Comparison of ENCODE assay signal across 34 cellular contexts in the genomic region with DNA sequence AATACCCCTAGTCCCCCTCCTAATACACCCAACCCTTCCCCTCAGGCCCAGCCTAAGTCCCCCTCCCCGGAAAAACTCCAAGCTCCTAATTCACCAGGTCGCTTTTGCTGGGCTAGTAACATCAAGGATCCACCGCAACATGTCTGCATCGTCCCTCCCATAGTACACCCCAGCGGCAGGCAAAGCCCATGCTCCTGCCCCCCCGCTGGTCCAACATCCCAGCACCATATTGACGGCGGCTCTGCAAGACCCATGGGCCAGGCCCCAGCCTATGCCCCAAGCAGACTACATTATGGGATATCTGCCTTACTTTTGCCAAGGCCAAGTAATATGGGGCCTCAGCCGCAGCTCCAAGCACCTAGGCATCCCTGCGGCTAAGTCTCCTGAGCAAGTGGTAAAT. TPM values are rescaled to one million over a fixed set of nuclear protein-coding genes. Genes with fewer than 3 reads are reported as not detected.
"Had no signal": no experiment of that assay in that cellular context is flagged by ENCODE, and none has a peak within 500 bp of the region (broad histone marks: within the 10 kb centered on the region; RNA-seq: fewer than 3 reads in every experiment).

No MANE protein-coding gene starts in this region.

- H3K36me3 ChIP-seq: brain microvascular endothelial cell, gastrocnemius medialis had no signal

- ATAC-seq: activated T-cell treated with anti-CD3 and anti-CD28 coated beads, Interleukin-2, amount 50 U/mL, for 72 hours; foreskin keratinocyte had no signal

- H3K9me3 Mint-ChIP-seq: activated CD4-positive, alpha-beta memory T cell treated with anti-CD3 and anti-CD28 coated beads, Interleukin-2, amount 10 ng/mL, durations not matched to agents 7 days and 5 days; activated CD4-positive, alpha-beta T cell treated with anti-CD3 and anti-CD28 coated beads, Interleukin-2, amount 10 ng/mL, durations not matched to agents 7 days and 5 days; activated naive CD4-positive, alpha-beta T cell treated with anti-CD3 and anti-CD28 coated beads for 36 hours; activated T-cell treated with anti-CD3 and anti-CD28 coated beads, Interleukin-2, amount 50 U/mL, for 24 hours; activated T-cell treated with anti-CD3 and anti-CD28 coated beads, Interleukin-2, amount 50 U/mL, for 72 hours; central memory CD8-positive, alpha-beta T cell had no signal

- H3K4me1 ChIP-seq: gastrocnemius medialis had no signal

- H3K27me3 Mint-ChIP-seq: activated CD4-positive, alpha-beta memory T cell treated with anti-CD3 and anti-CD28 coated beads, Interleukin-2, amount 10 ng/mL, durations not matched to agents 7 days and 5 days; activated CD4-positive, alpha-beta T cell treated with anti-CD3 and anti-CD28 coated beads, Interleukin-2, amount 10 ng/mL, durations not matched to agents 7 days and 5 days; activated naive CD8-positive, alpha-beta T cell; activated T-cell treated with anti-CD3 and anti-CD28 coated beads, Interleukin-2, amount 50 U/mL, for 24 hours; central memory CD8-positive, alpha-beta T cell; dendritic cell treated with granulocyte-macrophage colony-stimulating factor and Interleukin-4, amounts not matched to agents 40 ng/mL and 50 ng/mL, for 4 days had no signal

- DNase-seq: activated CD4-positive, alpha-beta memory T cell treated with anti-CD3 and anti-CD28 coated beads, Interleukin-2, amount 10 ng/mL, durations not matched to agents 7 days and 5 days; activated CD4-positive, alpha-beta T cell treated with anti-CD3 and anti-CD28 coated beads for 1 hour; activated CD4-positive, alpha-beta T cell treated with anti-CD3 and anti-CD28 coated beads for 4 hours; activated CD4-positive, alpha-beta T cell treated with anti-CD3 and anti-CD28 coated beads, Interleukin-2, amount 10 ng/mL, durations not matched to agents 7 days and 5 days; activated CD4-positive, alpha-beta T cell treated with anti-CD3 and anti-CD28 coated beads, Interleukin-2, amount 50 U/mL, for 4 hours; activated CD8-positive, alpha-beta memory T cell treated with anti-CD3 and anti-CD28 coated beads, Interleukin-2, amount 50 U/mL, for 48 hours; activated naive CD4-positive, alpha-beta T cell treated with anti-CD3 and anti-CD28 coated beads for 36 hours; activated T-cell treated with anti-CD3 and anti-CD28 coated beads for 4 hours; activated T-cell treated with anti-CD3 and anti-CD28 coated beads, Interleukin-2, amount 50 U/mL, for 72 hours; amniotic stem cell; brain microvascular endothelial cell; dorsolateral prefrontal cortex; effector memory CD4-positive, alpha-beta T cell; endodermal cell; erythroblast; foreskin keratinocyte; gastrocnemius medialis; glutamatergic neuron; heart left ventricle; T-helper 2 cell had no signal

- H3K27ac Mint-ChIP-seq: activated CD4-positive, alpha-beta memory T cell treated with anti-CD3 and anti-CD28 coated beads, Interleukin-2, amount 10 ng/mL, durations not matched to agents 7 days and 5 days; activated CD4-positive, alpha-beta T cell treated with anti-CD3 and anti-CD28 coated beads, Interleukin-2, amount 10 ng/mL, durations not matched to agents 7 days and 5 days; activated naive CD4-positive, alpha-beta T cell treated with anti-CD3 and anti-CD28 coated beads for 36 hours; activated naive CD8-positive, alpha-beta T cell; activated T-cell treated with anti-CD3 and anti-CD28 coated beads, Interleukin-2, amount 50 U/mL, for 24 hours; activated T-cell treated with anti-CD3 and anti-CD28 coated beads, Interleukin-2, amount 50 U/mL, for 72 hours; dendritic cell treated with granulocyte-macrophage colony-stimulating factor and Interleukin-4, amounts not matched to agents 40 ng/mL and 50 ng/mL, for 4 days; endodermal cell; WTC11 had no signal

- H3K4me3 ChIP-seq: coronary artery, dorsolateral prefrontal cortex, esophagus muscularis mucosa, gastrocnemius medialis, heart left ventricle had no signal

- H3K27me3 ChIP-seq: brain microvascular endothelial cell, dorsolateral prefrontal cortex, esophagus muscularis mucosa, foreskin keratinocyte, gastrocnemius medialis, heart left ventricle had no signal

- FAIRE-seq: bronchial epithelial cell had no signal

- H3K9me3 ChIP-seq: esophagus muscularis mucosa, gastrocnemius medialis, heart left ventricle had no signal

- H3K27ac ChIP-seq: brain microvascular endothelial cell, coronary artery, dorsolateral prefrontal cortex, esophagus muscularis mucosa, foreskin keratinocyte, gastrocnemius medialis, heart left ventricle, VCaP had no signal

- H3K4me3 Mint-ChIP-seq: activated CD4-positive, alpha-beta memory T cell treated with anti-CD3 and anti-CD28 coated beads, Interleukin-2, amount 10 ng/mL, durations not matched to agents 7 days and 5 days; activated CD4-positive, alpha-beta T cell treated with anti-CD3 and anti-CD28 coated beads, Interleukin-2, amount 10 ng/mL, durations not matched to agents 7 days and 5 days; activated naive CD4-positive, alpha-beta T cell treated with anti-CD3 and anti-CD28 coated beads for 36 hours; activated naive CD8-positive, alpha-beta T cell; activated T-cell treated with anti-CD3 and anti-CD28 coated beads, Interleukin-2, amount 50 U/mL, for 24 hours; activated T-cell treated with anti-CD3 and anti-CD28 coated beads, Interleukin-2, amount 50 U/mL, for 72 hours; central memory CD8-positive, alpha-beta T cell; dendritic cell treated with granulocyte-macrophage colony-stimulating factor and Interleukin-4, amounts not matched to agents 40 ng/mL and 50 ng/mL, for 4 days; endodermal cell; WTC11 had no signal

RNA-seq across cellular contexts. Expression of a gene that starts 51.2 kb away (rescaled TPM):
- total RNA-seq: activated CD4-positive, alpha-beta memory T cell treated with anti-CD3 and anti-CD28 coated beads, Interleukin-2, amount 10 ng/mL, durations not matched to agents 7 days and 5 days; activated CD4-positive, alpha-beta T cell treated with anti-CD3 and anti-CD28 coated beads, Interleukin-2, amount 10 ng/mL, durations not matched to agents 7 days and 5 days; activated naive CD4-positive, alpha-beta T cell treated with anti-CD3 and anti-CD28 coated beads for 36 hours; activated T-cell treated with anti-CD3 and anti-CD28 coated beads, Interleukin-2, amount 50 U/mL, for 72 hours; astrocyte; cerebellum; endodermal cell; foreskin keratinocyte; gastrocnemius medialis; T-helper 1 cell treated with Interleukin-12 subunit alpha and Interleukin-12 subunit beta and Interleukin-4 antibody, amounts not matched to agents 30 ng/mL and 1 ng/mL, for 36 hours; WTC11 had no signal

RNA-seq across cellular contexts. Expression of a gene that starts 59.0 kb away (rescaled TPM):
- total RNA-seq: activated CD4-positive, alpha-beta memory T cell treated with anti-CD3 and anti-CD28 coated beads, Interleukin-2, amount 10 ng/mL, durations not matched to agents 7 days and 5 days; activated CD4-positive, alpha-beta T cell treated with anti-CD3 and anti-CD28 coated beads, Interleukin-2, amount 10 ng/mL, durations not matched to agents 7 days and 5 days; activated naive CD4-positive, alpha-beta T cell treated with anti-CD3 and anti-CD28 coated beads for 36 hours; activated T-cell treated with anti-CD3 and anti-CD28 coated beads, Interleukin-2, amount 50 U/mL, for 72 hours; astrocyte; bronchial epithelial cell; cardiac septum; cerebellum; endodermal cell; esophagus muscularis mucosa; foreskin keratinocyte; gastrocnemius medialis; heart left ventricle; T-helper 1 cell treated with Interleukin-12 subunit alpha and Interleukin-12 subunit beta and Interleukin-4 antibody, amounts not matched to agents 30 ng/mL and 1 ng/mL, for 36 hours; WTC11 had no signal
- polyA plus RNA-seq: adipose tissue, foreskin keratinocyte, heart left ventricle had no signal
